ENCODE assay signal across 12 cellular contexts in the genomic region with DNA sequence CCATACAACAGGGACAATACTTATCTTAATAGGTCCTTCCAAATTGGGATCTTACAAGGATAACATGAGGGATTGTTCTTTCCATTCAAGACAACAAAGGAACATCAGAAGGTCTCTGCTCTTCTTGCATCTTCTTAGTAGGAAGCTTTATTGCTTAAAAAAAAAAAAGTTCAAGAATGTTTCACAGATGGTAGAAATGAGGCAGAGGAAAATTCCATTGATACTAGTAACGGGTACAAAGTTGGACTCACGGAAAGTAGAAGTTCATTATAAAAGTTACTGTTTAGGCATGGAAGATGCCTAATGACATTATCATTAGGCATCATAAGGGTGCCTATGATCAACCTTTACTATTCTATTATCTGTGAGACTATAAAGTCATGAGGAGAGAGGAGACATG.
A peak's percentile ranks its signal among the peaks of the same experiment; 100 is the strongest.
DNase-seq lines count a peak whose midpoint lies in the region; ATAC-seq and TF ChIP-seq lines count a peak whose summit lies in the region.
"Had no signal": no experiment of that assay in that cellular context is flagged by ENCODE, and none has a peak within 500 bp of the region (broad histone marks: within the 10 kb centered on the region; RNA-seq: fewer than 3 reads in every experiment).

No MANE protein-coding gene starts in this region.

- H3K36me3 ChIP-seq in heart left ventricle: peaks cover 0 to 14% (median 0%) of the 10 kb centered on the region in 9 donors
- no peaks in the 10 kb centered on the region for H3K36me3 ChIP-seq in neural progenitor cell
- H3K36me3 ChIP-seq in vagina: no peaks in the 10 kb centered on the region
- H3K36me3 ChIP-seq in BE2C: no peaks in the 10 kb centered on the region

- H3K4me1 Mint-ChIP-seq in neural progenitor cell: peaks cover 4% of the 10 kb centered on the region
- peaks cover 8% of the 10 kb centered on the region for H3K4me1 Mint-ChIP-seq in stimulated activated memory B cell treated with anti-CD40 and anti-IgM and Interleukin-4, amounts not matched to agents 10 μg/mL and 1 μg/mL and 100 μg/mL, for 72 hours
- H3K4me1 Mint-ChIP-seq: activated B cell treated with CpG ODN at 0.5 μM for 24 hours had no signal

- ATAC-seq in heart left ventricle (no peak), Right ventricle myocardium inferior (no peak)
- ATAC-seq in stimulated activated memory B cell treated with anti-CD40 and anti-IgM and Interleukin-4, amounts not matched to agents 10 μg/mL and 1 μg/mL and 100 μg/mL, for 72 hours: no peak

- H3K27ac Mint-ChIP-seq in neural progenitor cell: no peak overlapping the region
- no peak overlapping the region for H3K27ac Mint-ChIP-seq in stimulated activated memory B cell treated with anti-CD40 and anti-IgM and Interleukin-4, amounts not matched to agents 10 μg/mL and 1 μg/mL and 100 μg/mL, for 72 hours
- H3K27ac Mint-ChIP-seq: activated B cell treated with CpG ODN at 0.5 μM for 24 hours had no signal

- peak overlapping the region; percentile 9 for H2AFZ ChIP-seq in neural progenitor cell (replicated peaks)

- peak overlapping the region; percentile 31 to 86 (median 74) for H3K27ac ChIP-seq in heart left ventricle
- H3K27ac ChIP-seq in cingulate gyrus (ENCODE audit: low read depth, low read length): peak overlapping the region; percentile 48
- H3K27ac ChIP-seq in neural progenitor cell: no peak overlapping the region
- peak overlapping the region; percentile 81 for H3K27ac ChIP-seq in vagina

- no peak overlapping the region for H3K9ac ChIP-seq in neural progenitor cell

- peaks cover 0 to 35% (median 16%) of the 10 kb centered on the region in 12 donors for H3K4me1 ChIP-seq in heart left ventricle
- H3K4me1 ChIP-seq in neural progenitor cell: no peaks in the 10 kb centered on the region
- H3K4me1 ChIP-seq in vagina: peaks cover 31% of the 10 kb centered on the region
- H3K4me1 ChIP-seq in BE2C: no peaks in the 10 kb centered on the region

- H3K9me3 ChIP-seq in heart left ventricle (no peaks in the 10 kb centered on the region), neural progenitor cell (ENCODE audit: low read depth) (no peaks in the 10 kb centered on the region), vagina (no peaks in the 10 kb centered on the region), BE2C (no peaks in the 10 kb centered on the region)

- intact Hi-C loops in heart left ventricle (cut with DNase I) (loop anchor here in 5 of 10 donors (2.0 to 10.0 kb wide), 6 partner anchors 87 to 292 kb away; no protein-coding TSS in a partner anchor), Right ventricle myocardium inferior (cut with DNase I) (no loop called here), vagina (cut with DNase I) (loop anchor here (5.0 kb wide), 1 partner anchor 187 kb away; a partner anchor contains a TSS)

- DNase-seq in heart left ventricle (no peak), Right ventricle myocardium inferior (ENCODE audit: missing footprints) (no peak), neural progenitor cell (ENCODE audit: low spot score) (no peak), vagina (ENCODE audit: extremely low spot score in 2 of 2) (no peak), BE2C (no peak), NCI-H128 (lab: John Stamatoyannopoulos, UW; ENCODE audit: unreplicated experiment) (no peak)
- DNase-seq: activated B cell treated with CpG ODN at 0.5 μM for 24 hours; activated CD8-positive, alpha-beta memory T cell treated with anti-CD3 and anti-CD28 coated beads, Interleukin-2, amount 50 U/mL, for 48 hours; cortex of kidney had no signal

- TF ChIP-seq CTCF in heart left ventricle (IDR thresholded peaks at IDR 0.05) (no peak), neural progenitor cell (IDR thresholded peaks at IDR 0.05) (no peak), vagina (IDR thresholded peaks at IDR 0.05) (no peak), BE2C (IDR thresholded peaks at IDR 0.05; ENCODE audit: low read depth, low read length) (no peak)

- no peaks in the 10 kb centered on the region for H3K79me2 ChIP-seq in neural progenitor cell (ENCODE audit: low read depth)

- no peaks in the 10 kb centered on the region for H3K27me3 Mint-ChIP-seq in neural progenitor cell (ENCODE audit: insufficient read depth, low read depth)
- no peaks in the 10 kb centered on the region for H3K27me3 Mint-ChIP-seq in stimulated activated memory B cell treated with anti-CD40 and anti-IgM and Interleukin-4, amounts not matched to agents 10 μg/mL and 1 μg/mL and 100 μg/mL, for 72 hours
- H3K27me3 Mint-ChIP-seq: activated naive CD8-positive, alpha-beta T cell had no signal

- H3K4me2 ChIP-seq in neural progenitor cell: peak overlapping the region; percentile 6

- no peaks in the 10 kb centered on the region for H3K36me3 Mint-ChIP-seq in neural progenitor cell
- no peaks in the 10 kb centered on the region for H3K36me3 Mint-ChIP-seq in stimulated activated memory B cell treated with anti-CD40 and anti-IgM and Interleukin-4, amounts not matched to agents 10 μg/mL and 1 μg/mL and 100 μg/mL, for 72 hours
- H3K36me3 Mint-ChIP-seq: activated naive CD8-positive, alpha-beta T cell had no signal

- no peaks in the 10 kb centered on the region for H4K20me1 ChIP-seq in neural progenitor cell (ENCODE audit: low read depth)

- TF ChIP-seq POLR2A in heart left ventricle (IDR thresholded peaks at IDR 0.05) (no peak), vagina (IDR thresholded peaks at IDR 0.05) (no peak)

- no peak overlapping the region for H3K4me3 Mint-ChIP-seq in neural progenitor cell
- H3K4me3 Mint-ChIP-seq in stimulated activated memory B cell treated with anti-CD40 and anti-IgM and Interleukin-4, amounts not matched to agents 10 μg/mL and 1 μg/mL and 100 μg/mL, for 72 hours: no peak overlapping the region
- H3K4me3 Mint-ChIP-seq: activated B cell treated with CpG ODN at 0.5 μM for 24 hours; activated naive CD8-positive, alpha-beta T cell had no signal

- 87 to 90% (median 89%) methylated on average over 2 of the region's 2 CpGs for WGBS in heart left ventricle, 4 donors

- no peaks in the 10 kb centered on the region for H3K9me3 Mint-ChIP-seq in neural progenitor cell
- H3K9me3 Mint-ChIP-seq in stimulated activated memory B cell treated with anti-CD40 and anti-IgM and Interleukin-4, amounts not matched to agents 10 μg/mL and 1 μg/mL and 100 μg/mL, for 72 hours: no peaks in the 10 kb centered on the region
- H3K9me3 Mint-ChIP-seq: activated B cell treated with CpG ODN at 0.5 μM for 24 hours had no signal

- H3K27me3 ChIP-seq in heart left ventricle (no peaks in the 10 kb centered on the region), neural progenitor cell (no peaks in the 10 kb centered on the region), vagina (no peaks in the 10 kb centered on the region), BE2C (no peaks in the 10 kb centered on the region)

- H3F3A ChIP-seq in neural progenitor cell (ENCODE audit: low read depth): no peaks in the 10 kb centered on the region

- H3K4me3 ChIP-seq in heart left ventricle (no peak overlapping the region), neural progenitor cell (no peak overlapping the region), vagina (no peak overlapping the region), BE2C (ENCODE audit: low read depth, low read length) (no peak overlapping the region)
